ENCODE assay signal across 18 cellular contexts in genomic region chr17:70655179-70655578, GRCh38.
DNase-seq lines count a peak whose midpoint lies in the region; ATAC-seq lines count a peak whose summit lies in the region.
"Had no signal": no experiment of that assay in that cellular context is flagged by ENCODE, and none has a peak within 500 bp of the region (broad histone marks: within the 10 kb centered on the region; RNA-seq: fewer than 3 reads in every experiment).

No MANE protein-coding gene starts in this region.

- ATAC-seq in HG02938 (IDR thresholded peaks at IDR 0.05; ENCODE audit: unreplicated experiment): peak; percentile 75
- no peak for ATAC-seq in GM19467 (IDR thresholded peaks at IDR 0.05; ENCODE audit: unreplicated experiment)
- no peak for ATAC-seq in GM19395 (IDR thresholded peaks at IDR 0.05; ENCODE audit: unreplicated experiment)
- ATAC-seq: activated naive CD4-positive, alpha-beta T cell treated with anti-CD3 and anti-CD28 coated beads, Interleukin-2, amount 50 U/mL, for 72 hours; right cardiac atrium had no signal

- peak; percentile 65 for DNase-seq in DMS 273 (lab: John Stamatoyannopoulos, UW; ENCODE audit: unreplicated experiment)
- DNase-seq in NCI-H446 treated with DMSO at 0.1 percent for 48 hours (lab: John Stamatoyannopoulos, UW): peak; percentile 36
- DNase-seq in kidney tubule cell (ENCODE audit: low spot score): peak; percentile 15
- DNase-seq in D341Med (ENCODE audit: low spot score): no peak
- DNase-seq in SHP77 treated with DMSO at 0.1 percent for 48 hours (lab: John Stamatoyannopoulos, UW): no peak
- DNase-seq: activated CD8-positive, alpha-beta memory T cell treated with anti-CD3 and anti-CD28 coated beads, Interleukin-2, amount 50 U/mL, for 4 hours; effector memory CD4-positive, alpha-beta T cell; GF-D8; NCI-H1048; nephron progenitor cell; right cardiac atrium; SIG-M5; stimulated activated CD4-positive, alpha-beta T cell treated with anti-CD3 and anti-CD28 coated beads, Interleukin-4, amount 100 ng/mL, for 1 hour; T-helper 9 cell had no signal

Comparison
In these comparisons a context has a peak if more than half of its experiments do, and no peak if none do; other contexts are left out.
1. DNase-seq: peak in DMS 273 (single experiment), NCI-H446 treated with DMSO at 0.1 percent for 48 hours (single experiment) and kidney tubule cell (single experiment); none in D341Med (single experiment) and SHP77 treated with DMSO at 0.1 percent for 48 hours (single experiment).